In the genomic region with DNA sequence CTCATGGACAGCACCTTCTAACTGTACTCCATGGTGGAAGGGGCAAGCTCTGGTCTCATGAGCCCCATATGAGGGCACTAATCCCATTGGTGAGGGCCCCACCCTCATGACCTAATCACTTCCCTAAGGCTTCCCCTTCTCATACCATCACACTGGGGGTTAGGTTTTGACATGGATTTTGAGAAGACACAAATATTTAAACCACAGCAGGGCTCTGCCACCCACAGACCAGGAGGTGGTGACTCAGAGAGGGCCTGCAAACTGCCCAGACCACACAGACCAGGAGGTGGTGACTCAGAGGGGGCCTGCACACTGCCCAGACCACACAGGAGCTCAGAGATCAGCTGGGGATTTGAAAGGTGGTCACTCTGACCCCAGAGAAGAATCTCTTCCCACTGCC, we compare ENCODE assay signal across 1 cellular context.
TF ChIP-seq lines count a peak whose summit lies in the region.

No MANE protein-coding gene starts in this region.

TF ChIP-seq in GM23338, 12 proteins besides CTCF, POLR2A, EP300 and RAD21:
- TF ChIP-seq, protein P1, sequence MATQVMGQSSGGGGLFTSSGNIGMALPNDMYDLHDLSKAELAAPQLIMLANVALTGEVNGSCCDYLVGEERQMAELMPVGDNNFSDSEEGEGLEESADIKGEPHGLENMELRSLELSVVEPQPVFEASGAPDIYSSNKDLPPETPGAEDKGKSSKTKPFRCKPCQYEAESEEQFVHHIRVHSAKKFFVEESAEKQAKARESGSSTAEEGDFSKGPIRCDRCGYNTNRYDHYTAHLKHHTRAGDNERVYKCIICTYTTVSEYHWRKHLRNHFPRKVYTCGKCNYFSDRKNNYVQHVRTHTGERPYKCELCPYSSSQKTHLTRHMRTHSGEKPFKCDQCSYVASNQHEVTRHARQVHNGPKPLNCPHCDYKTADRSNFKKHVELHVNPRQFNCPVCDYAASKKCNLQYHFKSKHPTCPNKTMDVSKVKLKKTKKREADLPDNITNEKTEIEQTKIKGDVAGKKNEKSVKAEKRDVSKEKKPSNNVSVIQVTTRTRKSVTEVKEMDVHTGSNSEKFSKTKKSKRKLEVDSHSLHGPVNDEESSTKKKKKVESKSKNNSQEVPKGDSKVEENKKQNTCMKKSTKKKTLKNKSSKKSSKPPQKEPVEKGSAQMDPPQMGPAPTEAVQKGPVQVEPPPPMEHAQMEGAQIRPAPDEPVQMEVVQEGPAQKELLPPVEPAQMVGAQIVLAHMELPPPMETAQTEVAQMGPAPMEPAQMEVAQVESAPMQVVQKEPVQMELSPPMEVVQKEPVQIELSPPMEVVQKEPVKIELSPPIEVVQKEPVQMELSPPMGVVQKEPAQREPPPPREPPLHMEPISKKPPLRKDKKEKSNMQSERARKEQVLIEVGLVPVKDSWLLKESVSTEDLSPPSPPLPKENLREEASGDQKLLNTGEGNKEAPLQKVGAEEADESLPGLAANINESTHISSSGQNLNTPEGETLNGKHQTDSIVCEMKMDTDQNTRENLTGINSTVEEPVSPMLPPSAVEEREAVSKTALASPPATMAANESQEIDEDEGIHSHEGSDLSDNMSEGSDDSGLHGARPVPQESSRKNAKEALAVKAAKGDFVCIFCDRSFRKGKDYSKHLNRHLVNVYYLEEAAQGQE (IDR thresholded peaks at IDR 0.05; ENCODE audit: unreplicated experiment): no peak
- TF ChIP-seq JUNB (IDR thresholded peaks at IDR 0.05; ENCODE audit: unreplicated experiment) (no peak), ZNF114 (CRISPR knock-in tag; IDR thresholded peaks at IDR 0.05) (no peak), CREB1 (CRISPR knock-in tag; IDR thresholded peaks at IDR 0.05; ENCODE audit: low read depth) (no peak), ZNF331 (CRISPR knock-in tag; IDR thresholded peaks at IDR 0.05; ENCODE audit: low read depth) (no peak), NANOG (IDR thresholded peaks at IDR 0.05; ENCODE audit: borderline replicate concordance) (no peak), EZH2phosphoT487 (IDR thresholded peaks at IDR 0.05; ENCODE audit: unreplicated experiment) (no peak), ETS1 (IDR thresholded peaks at IDR 0.05) (no peak), EZH2 (IDR thresholded peaks at IDR 0.05; ENCODE audit: low read depth, unreplicated experiment) (no peak)
TF ChIP-seq in GM23338: peak in this region for 0.
